Comparison of ENCODE assay signal across 19 cellular contexts in the genomic region with DNA sequence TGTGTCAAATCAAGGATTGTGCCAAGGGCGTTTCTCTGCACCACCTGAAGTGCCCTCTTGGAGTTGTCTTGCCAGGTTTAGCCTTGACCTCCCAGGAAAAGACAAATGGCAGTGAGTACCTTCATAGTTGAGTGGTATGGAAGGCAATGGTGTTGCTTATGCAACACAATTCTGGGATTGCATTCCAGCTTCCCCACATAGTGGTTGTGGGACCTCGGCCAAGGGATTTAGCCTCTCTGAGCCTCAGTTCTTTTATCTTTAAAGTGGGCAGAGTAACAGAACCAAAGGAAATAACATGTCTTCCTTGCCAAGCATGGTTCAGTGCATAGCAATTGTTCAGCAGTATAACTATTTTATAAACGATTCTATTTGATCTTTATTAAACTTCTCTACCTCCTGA. TPM values are rescaled to one million over a fixed set of nuclear protein-coding genes. Genes with fewer than 3 reads are reported as not detected.
DNase-seq lines count a peak whose midpoint lies in the region; ATAC-seq, FAIRE-seq and TF ChIP-seq lines count a peak whose summit lies in the region.
"Had no signal": no experiment of that assay in that cellular context is flagged by ENCODE, and none has a peak within 500 bp of the region (broad histone marks: within the 10 kb centered on the region; RNA-seq: fewer than 3 reads in every experiment).

No MANE protein-coding gene starts in this region.

- no peak for TF ChIP-seq EP300 in H1 (IDR thresholded peaks at IDR 0.05; ENCODE audit: borderline replicate concordance in 1 of 2, low read depth in 2 of 2, low read length in 2 of 2)

- H4K91ac ChIP-seq in H1 (replicated peaks; ENCODE audit: insufficient read length, low read length): no peak overlapping the region

- no peak overlapping the region for H3K4ac ChIP-seq in H1 (replicated peaks; ENCODE audit: insufficient read length, low read depth, low read length)

- 83% methylated on average over 3 of the region's 3 CpGs; no CpG with 5 or more reads in 1 of the 2 experiments for WGBS in H1 (ENCODE audit: extremely low coverage in 1 of 2, insufficient coverage in 1 of 2, insufficient read length in 1 of 2, insufficient replicate concordance in 2 of 2, low coverage in 1 of 2, low lambda C conversion rate in 2 of 2, missing lambda C conversion rate in 1 of 2), 2 experiments
- 96% methylated on average over 3 of the region's 3 CpGs for WGBS in hepatocyte (ENCODE audit: low lambda C conversion rate, missing lambda C conversion rate)

- no peak overlapping the region for H3K23ac ChIP-seq in H1 (ENCODE audit: insufficient read length)

- H3K27me3 Mint-ChIP-seq in neural progenitor cell (ENCODE audit: insufficient read depth, low read depth): peaks cover 16% of the 10 kb centered on the region

- H3K9me2 ChIP-seq in hepatocyte (replicated peaks; ENCODE audit: insufficient read depth): no peaks in the 10 kb centered on the region

- H3K4me2 ChIP-seq in H1 (ENCODE audit: insufficient read depth in 1 of 2, low read depth in 2 of 2, low read length in 2 of 2) (no peak overlapping the region), neural progenitor cell (no peak overlapping the region), hepatocyte (no peak overlapping the region)

- no peak overlapping the region for H4K5ac ChIP-seq in H1 (ENCODE audit: insufficient read length, low read depth, low read length)

- no peak overlapping the region for H3K18ac ChIP-seq in H1 (ENCODE audit: extremely low read depth, low read length)

- no peak overlapping the region for H2BK5ac ChIP-seq in H1 (ENCODE audit: low read depth, low read length)

- H3K9me3 ChIP-seq in H1 (ENCODE audit: insufficient read depth in 2 of 2, low read depth in 1 of 2, low read length in 1 of 2) (no peaks in the 10 kb centered on the region), neural progenitor cell (ENCODE audit: low read depth) (no peaks in the 10 kb centered on the region), hepatocyte (ENCODE audit: low read depth) (no peaks in the 10 kb centered on the region)

- TF ChIP-seq CTCF in H1 (IDR thresholded peaks at IDR 0.05; ENCODE audit: control extremely low read depth in 1 of 3, insufficient read depth in 1 of 3, low read depth in 1 of 3, low read length in 3 of 3) (no peak), neural progenitor cell (IDR thresholded peaks at IDR 0.05) (no peak), hepatocyte (IDR thresholded peaks at IDR 0.05; ENCODE audit: poor library complexity) (no peak)

- CTCF ChIA-PET in H1 (lab: Charles Lee; ENCODE audit: partially characterized antibody): no interaction called here

- H2AK5ac ChIP-seq in H1 (ENCODE audit: low read depth, low read length): no peak overlapping the region

- no peaks in the 10 kb centered on the region for H3K23me2 ChIP-seq in H1 (ENCODE audit: low read depth, low read length)

- ATAC-seq in GM18517 (IDR thresholded peaks at IDR 0.05; ENCODE audit: unreplicated experiment): no peak
- ATAC-seq: HCT116 had no signal

- H3K36me3 ChIP-seq in H1 (ENCODE audit: control insufficient read depth in 2 of 4, insufficient read depth in 4 of 4, low read length in 3 of 4) (no peaks in the 10 kb centered on the region), neural progenitor cell (no peaks in the 10 kb centered on the region), hepatocyte (replicated peaks; ENCODE audit: insufficient read depth, low read depth) (no peaks in the 10 kb centered on the region)

- peak overlapping the region; percentile 69 for H3K27ac Mint-ChIP-seq in neural progenitor cell
- H3K27ac Mint-ChIP-seq: CD14-positive monocyte had no signal

- H2AFZ ChIP-seq in H1 (ENCODE audit: low read length) (no peak overlapping the region), neural progenitor cell (replicated peaks) (no peak overlapping the region), hepatocyte (no peak overlapping the region)

- H3K79me2 ChIP-seq in H1 (ENCODE audit: control insufficient read depth in 1 of 2, insufficient read depth in 2 of 2, low read length in 2 of 2): no peaks in the 10 kb centered on the region
- no peaks in the 10 kb centered on the region for H3K79me2 ChIP-seq in neural progenitor cell (ENCODE audit: low read depth)
- no peaks in the 10 kb centered on the region for H3K79me2 ChIP-seq in hepatocyte

- H3K27me3 ChIP-seq in H1 (replicated peaks in 1 of 4; ENCODE audit: control insufficient read depth in 3 of 4, extremely low read depth in 1 of 4, insufficient read depth in 3 of 4, low read length in 3 of 4): no peaks in the 10 kb centered on the region
- no peaks in the 10 kb centered on the region for H3K27me3 ChIP-seq in neural progenitor cell
- no peaks in the 10 kb centered on the region for H3K27me3 ChIP-seq in hepatocyte

- H3K36me3 Mint-ChIP-seq in neural progenitor cell: no peaks in the 10 kb centered on the region
- H3K36me3 Mint-ChIP-seq: CD14-positive monocyte had no signal

- H3K4me3 ChIP-seq in H1 (ENCODE audit: extremely low read depth in 1 of 4, insufficient read depth in 2 of 4, low read depth in 3 of 4, low read length in 4 of 4) (no peak overlapping the region), neural progenitor cell (no peak overlapping the region), hepatocyte (no peak overlapping the region)

- H2BK15ac ChIP-seq in H1 (ENCODE audit: low read length): no peak overlapping the region

- POLR2A ChIA-PET in H1 (lab: Charles Lee; ENCODE audit: partially characterized antibody): interaction anchor here (1.2 to 4.3 kb wide), 2 partner anchors 13 to 30 kb away, joined by 3 to 33 read pairs; no protein-coding TSS in a partner anchor

- H3K9me3 Mint-ChIP-seq in neural progenitor cell: no peaks in the 10 kb centered on the region
- H3K9me3 Mint-ChIP-seq: CD14-positive monocyte had no signal

- no peaks in the 10 kb centered on the region for H4K20me1 ChIP-seq in H1 (replicated peaks in 1 of 2; ENCODE audit: control insufficient read depth in 1 of 2, insufficient read depth in 2 of 2, low read length in 2 of 2)
- H4K20me1 ChIP-seq in neural progenitor cell (ENCODE audit: low read depth): no peaks in the 10 kb centered on the region
- H4K20me1 ChIP-seq in hepatocyte (ENCODE audit: insufficient read depth, poor library complexity, severe bottlenecking): no peaks in the 10 kb centered on the region

- H3K4me1 ChIP-seq in H1 (replicated peaks in 1 of 4; ENCODE audit: control insufficient read depth in 3 of 4, insufficient read depth in 4 of 4, low read length in 3 of 4): peaks cover 12 to 24% (median 18%) of the 10 kb centered on the region in 4 experiments; a peak in 6 of 7 replicates
- peaks cover 12% of the 10 kb centered on the region for H3K4me1 ChIP-seq in neural progenitor cell
- H3K4me1 ChIP-seq in hepatocyte (ENCODE audit: insufficient read depth): peaks cover 24% of the 10 kb centered on the region

- FAIRE-seq in H1 (lab: Jason Lieb, UNC): no peak

- no peak overlapping the region for H3K9ac ChIP-seq in H1 (replicated peaks in 1 of 4; ENCODE audit: extremely low read depth in 1 of 4, low read depth in 3 of 4, low read length in 3 of 4)
- no peak overlapping the region for H3K9ac ChIP-seq in neural progenitor cell

- TF ChIP-seq RAD21 in H1 (IDR thresholded peaks at IDR 0.05 in 1 of 2, conservative IDR thresholded peaks at IDR 0.05 in 1 of 2; ENCODE audit: low read depth in 2 of 2, low read length in 2 of 2): no peak

- H3K27ac ChIP-seq in H1 (ENCODE audit: low read depth, low read length) (no peak overlapping the region), neural progenitor cell (no peak overlapping the region), hepatocyte (no peak overlapping the region)

- H2BK120ac ChIP-seq in H1 (replicated peaks; ENCODE audit: low read depth, low read length): no peak overlapping the region

- H2BK12ac ChIP-seq in H1 (ENCODE audit: low read depth, low read length): 0 out of 2 replicates have a peak overlapping the region, but pooled peaks have one; percentile 11

- H3K4me3 Mint-ChIP-seq in neural progenitor cell: no peak overlapping the region
- H3K4me3 Mint-ChIP-seq: CD14-positive monocyte had no signal

- no peak overlapping the region for H3K56ac ChIP-seq in H1 (replicated peaks; ENCODE audit: insufficient read length, low read depth, low read length)

- no peak overlapping the region for H4K8ac ChIP-seq in H1 (ENCODE audit: extremely low read depth, insufficient read depth, low read length)

- no peak for TF ChIP-seq POLR2A in H1 (IDR thresholded peaks at IDR 0.05; ENCODE audit: control extremely low read depth in 1 of 2, low read depth in 2 of 2, low read length in 2 of 2)

- DNase-seq in Daoy (ENCODE audit: low read depth) (peak; percentile 18), amniotic epithelial cell (ENCODE audit: low read depth) (peak; percentile 80), H1 (ENCODE audit: low read depth in 1 of 2, low spot score in 2 of 2) (no peak), neural progenitor cell (ENCODE audit: low spot score) (no peak), hepatocyte (ENCODE audit: low spot score) (no peak), NOMO-1 treated with dmso at 0.1 percent for 144 hours (lab: John Stamatoyannopoulos, UW; ENCODE audit: unreplicated experiment) (no peak)
- no peak for DNase-seq in stimulated activated CD8-positive, alpha-beta memory T cell treated with anti-CD3 and anti-CD28 coated beads, Interleukin-4, amount 100 ng/mL, for 48 hours
- DNase-seq: 8988T, DMS79, NCI-H1105 treated with DMSO at 0.1 percent for 48 hours, NCI-H1694 treated with DMSO at 0.1 percent for 48 hours, NCI-H510A, NCI-H774, SHP77 had no signal

- H3F3A ChIP-seq in neural progenitor cell (ENCODE audit: low read depth): no peaks in the 10 kb centered on the region

- H3K14ac ChIP-seq in H1 (ENCODE audit: insufficient read length): no peak overlapping the region

- peaks cover 38% of the 10 kb centered on the region for H3K4me1 Mint-ChIP-seq in neural progenitor cell

- no peaks in the 10 kb centered on the region; the same call in 1 of the 2 replicates for H3K79me1 ChIP-seq in H1 (ENCODE audit: low read depth, low read length)

- no peak overlapping the region for H2BK20ac ChIP-seq in H1 (ENCODE audit: low read length)

TF ChIP-seq in H1, 55 proteins besides CTCF, POLR2A, EP300 and RAD21 (continues in another document):
- TF ChIP-seq BRCA1 (IDR thresholded peaks at IDR 0.05; ENCODE audit: low read depth, low read length) (no peak), CHD2 (IDR thresholded peaks at IDR 0.05; ENCODE audit: low read length) (no peak), KDM1A (IDR thresholded peaks at IDR 0.05; ENCODE audit: borderline replicate concordance, low read length) (no peak)

RNA-seq across cellular contexts. Expression of gene CCDC42, which starts 49.4 kb away (rescaled TPM):
- total RNA-seq in Daoy (2014; rRNA removed; shearing (Covaris generic)): not detected in 2 replicates
- total RNA-seq in H1 (2021; fragmentation: NEBNext Ultra II Directional; extraction: Animal tissue kit (Norgen Biotek cat#: 25700)): not detected in 2 replicates
- polyA plus RNA-seq in H1 (2011; rRNA removed): not detected in 2 replicates
- polyA plus RNA-seq in H1 (2011; cell fraction: cytosol; rRNA removed): not detected
- polyA plus RNA-seq in H1 (2011; cell fraction: nucleus; rRNA removed): not detected
- not detected in 4 replicates for polyA plus RNA-seq in H1 (2012, experiment 1 of 2)
- polyA plus RNA-seq in H1 (2012, experiment 2 of 2): not detected
- polyA plus RNA-seq in H1 (2013, experiment 1 of 2): not detected
- not detected for polyA plus RNA-seq in H1 (2013, experiment 2 of 2)
- not detected in 2 replicates for polyA minus RNA-seq in H1 (2011; rRNA and poly(A)+ RNA removed)
- not detected for polyA minus RNA-seq in H1 (2011; cell fraction: cytosol; rRNA and poly(A)+ RNA removed)
- not detected for polyA minus RNA-seq in H1 (2011; cell fraction: nucleus; rRNA and poly(A)+ RNA removed)
- not detected in 2 replicates for total RNA-seq in neural progenitor cell (ENCODE audit: low replicate concordance)
- total RNA-seq in hepatocyte: 0.53 TPM in 1 of 2 replicates, not detected in the other
- 1.7 and 3.2 TPM in 2 replicates for polyA plus RNA-seq in hepatocyte
- total RNA-seq: RPMI7951 had no signal
- polyA plus RNA-seq: AG04450, CD14-positive monocyte had no signal

Comparison
In these comparisons a context has a peak if more than half of its experiments do, and no peak if none do; other contexts are left out.
1. DNase-seq: peak in Daoy (single experiment) and amniotic epithelial cell (single experiment); none in H1 (0 of 2), neural progenitor cell (single experiment), hepatocyte (single experiment), stimulated activated CD8-positive, alpha-beta memory T cell treated with anti-CD3 and anti-CD28 coated beads, Interleukin-4, amount 100 ng/mL, for 48 hours (single experiment) and NOMO-1 treated with dmso at 0.1 percent for 144 hours (single experiment).